40 cellular contexts compared by ENCODE assay signal in genomic region chr22:45855961-45856360, GRCh38.
"Had no signal": no experiment of that assay in that cellular context is flagged by ENCODE, and none has a peak within 500 bp of the region (broad histone marks: within the 10 kb centered on the region; RNA-seq: fewer than 3 reads in every experiment).

No MANE protein-coding gene starts in this region.

- H3K36me3 ChIP-seq: breast epithelium had no signal

- H3K4me3 ChIP-seq: adrenal gland, ascending aorta, body of pancreas, breast epithelium, cardiac muscle cell had no signal

- H3K27ac ChIP-seq: adrenal gland, ascending aorta, body of pancreas, brain microvascular endothelial cell, breast epithelium, cardiac muscle cell had no signal

- ATAC-seq: activated naive CD4-positive, alpha-beta T cell treated with anti-CD3 and anti-CD28 coated beads, Interleukin-2, amount 50 U/mL, for 72 hours; activated naive CD8-positive, alpha-beta T cell treated with anti-CD3 and anti-CD28 coated beads, Interleukin-2, amount 50 U/mL, for 24 hours; activated T-cell treated with anti-CD3 and anti-CD28 coated beads, Interleukin-2, amount 50 U/mL, for 4 hours; activated T-cell treated with anti-CD3 and anti-CD28 coated beads, Interleukin-2, amount 50 U/mL, for 72 hours; activated T-helper 17 cell treated with anti-CD3 and anti-CD28 coated beads, Interleukin-2, amount 50 U/mL, for 72 hours; body of pancreas had no signal

- H3K4me3 Mint-ChIP-seq: activated naive CD4-positive, alpha-beta T cell treated with anti-CD3 and anti-CD28 coated beads for 36 hours; activated naive CD4-positive, alpha-beta T cell treated with anti-CD3 and anti-CD28 coated beads, Interleukin-2, amount 10 ng/mL, durations not matched to agents 7 days and 5 days; activated naive CD4-positive, alpha-beta T cell treated with anti-CD3 and anti-CD28 coated beads, Interleukin-2, amount 50 U/mL, for 24 hours; activated naive CD8-positive, alpha-beta T cell; activated naive CD8-positive, alpha-beta T cell treated with anti-CD3 and anti-CD28 coated beads for 36 hours; activated naive CD8-positive, alpha-beta T cell treated with anti-CD3 and anti-CD28 coated beads, Interleukin-2, amount 10 ng/mL, durations not matched to agents 7 days and 5 days; activated naive CD8-positive, alpha-beta T cell treated with anti-CD3 and anti-CD28 coated beads, Interleukin-2, amount 50 U/mL, for 24 hours; activated T-cell treated with anti-CD3 and anti-CD28 coated beads, Interleukin-2, amount 50 U/mL, for 24 hours; activated T-cell treated with anti-CD3 and anti-CD28 coated beads, Interleukin-2, amount 50 U/mL, for 4 hours; activated T-cell treated with anti-CD3 and anti-CD28 coated beads, Interleukin-2, amount 50 U/mL, for 72 hours; activated T-helper 1 cell treated with anti-CD3 and anti-CD28 coated beads, Interleukin-12 subunit alpha, Interleukin-12 subunit beta, Interleukin-2, Interleukin-4 antibody, amounts not matched to agents 30 ng/mL and 10 ng/mL and 1 ng/mL, durations not matched to agents 14 hours and 24 hours and 36 hours; activated T-helper 17 cell treated with anti-CD3 and anti-CD28 coated beads, Interleukin-2, amount 50 U/mL, for 72 hours; brain; central memory CD8-positive, alpha-beta T cell had no signal

- H3K27me3 ChIP-seq: adrenal gland, ascending aorta, body of pancreas, brain microvascular endothelial cell, breast epithelium, cardiac muscle cell had no signal

- H3K4me1 Mint-ChIP-seq: activated naive CD4-positive, alpha-beta T cell treated with anti-CD3 and anti-CD28 coated beads, Interleukin-2, amount 10 ng/mL, durations not matched to agents 7 days and 5 days; activated naive CD4-positive, alpha-beta T cell treated with anti-CD3 and anti-CD28 coated beads, Interleukin-2, amount 50 U/mL, for 24 hours; activated naive CD8-positive, alpha-beta T cell treated with anti-CD3 and anti-CD28 coated beads for 36 hours; activated naive CD8-positive, alpha-beta T cell treated with anti-CD3 and anti-CD28 coated beads, Interleukin-2, amount 10 ng/mL, durations not matched to agents 7 days and 5 days; activated naive CD8-positive, alpha-beta T cell treated with anti-CD3 and anti-CD28 coated beads, Interleukin-2, amount 50 U/mL, for 24 hours; activated T-helper 17 cell treated with anti-CD3 and anti-CD28 coated beads, Interleukin-2, amount 50 U/mL, for 72 hours; brain; central memory CD8-positive, alpha-beta T cell had no signal

- H3K4me1 ChIP-seq: adrenal gland, ascending aorta, body of pancreas, breast epithelium had no signal

- H3K27ac Mint-ChIP-seq: activated naive CD4-positive, alpha-beta T cell treated with anti-CD3 and anti-CD28 coated beads for 36 hours; activated naive CD4-positive, alpha-beta T cell treated with anti-CD3 and anti-CD28 coated beads, Interleukin-2, amount 10 ng/mL, durations not matched to agents 7 days and 5 days; activated naive CD4-positive, alpha-beta T cell treated with anti-CD3 and anti-CD28 coated beads, Interleukin-2, amount 50 U/mL, for 24 hours; activated naive CD4-positive, alpha-beta T cell treated with anti-CD3 and anti-CD28 coated beads, Interleukin-2, amount 50 U/mL, for 72 hours; activated naive CD8-positive, alpha-beta T cell; activated naive CD8-positive, alpha-beta T cell treated with anti-CD3 and anti-CD28 coated beads for 36 hours; activated naive CD8-positive, alpha-beta T cell treated with anti-CD3 and anti-CD28 coated beads, Interleukin-2, amount 10 ng/mL, durations not matched to agents 7 days and 5 days; activated naive CD8-positive, alpha-beta T cell treated with anti-CD3 and anti-CD28 coated beads, Interleukin-2, amount 50 U/mL, for 24 hours; activated T-cell treated with anti-CD3 and anti-CD28 coated beads, Interleukin-2, amount 50 U/mL, for 24 hours; activated T-cell treated with anti-CD3 and anti-CD28 coated beads, Interleukin-2, amount 50 U/mL, for 72 hours; activated T-helper 1 cell treated with anti-CD3 and anti-CD28 coated beads, Interleukin-12 subunit alpha, Interleukin-12 subunit beta, Interleukin-2, Interleukin-4 antibody, amounts not matched to agents 30 ng/mL and 10 ng/mL and 1 ng/mL, durations not matched to agents 14 hours and 24 hours and 36 hours; activated T-helper 17 cell treated with anti-CD3 and anti-CD28 coated beads, Interleukin-2, amount 50 U/mL, for 72 hours; activated T-helper 2 cell treated with anti-CD3 and anti-CD28 coated beads, Interferon-gamma antibody, Interleukin-2, Interleukin-4, amounts not matched to agents 10 μg/mL and 5 μg/mL and 100 μg/mL, durations not matched to agents 14 hours and 24 hours and 36 hours; brain had no signal

- DNase-seq: activated effector memory CD4-positive, alpha-beta T cell treated with anti-CD3 and anti-CD28 coated beads, Interleukin-2, amount 50 U/mL, for 16 hours; activated effector memory CD4-positive, alpha-beta T cell treated with Interleukin-2 at 50 U/mL for 16 hours; activated gamma-delta T cell; activated gamma-delta T cell treated with Interleukin-2 at 50 U/mL for 16 hours; activated naive CD4-positive, alpha-beta T cell; activated naive CD4-positive, alpha-beta T cell treated with anti-CD3 and anti-CD28 coated beads for 36 hours; activated naive CD4-positive, alpha-beta T cell treated with anti-CD3 and anti-CD28 coated beads, Interleukin-2, amount 10 ng/mL, durations not matched to agents 7 days and 5 days; activated naive CD4-positive, alpha-beta T cell treated with anti-CD3 and anti-CD28 coated beads, Interleukin-2, amount 50 U/mL, for 16 hours; activated naive CD4-positive, alpha-beta T cell treated with Interleukin-2 at 50 U/mL for 16 hours; activated naive CD8-positive, alpha-beta T cell treated with anti-CD3 and anti-CD28 coated beads for 36 hours; activated naive CD8-positive, alpha-beta T cell treated with anti-CD3 and anti-CD28 coated beads, Interleukin-2, amount 10 ng/mL, durations not matched to agents 7 days and 5 days; activated naive CD8-positive, alpha-beta T cell treated with anti-CD3 and anti-CD28 coated beads, Interleukin-2, amount 50 U/mL, for 24 hours; activated T-cell treated with anti-CD3 and anti-CD28 coated beads for 4 hours; activated T-cell treated with anti-CD3 and anti-CD28 coated beads, Interleukin-2, amount 50 U/mL, for 1 hour; activated T-cell treated with anti-CD3 and anti-CD28 coated beads, Interleukin-2, amount 50 U/mL, for 24 hours; activated T-cell treated with anti-CD3 and anti-CD28 coated beads, Interleukin-2, amount 50 U/mL, for 4 hours; activated T-cell treated with anti-CD3 and anti-CD28 coated beads, Interleukin-2, amount 50 U/mL, for 48 hours; activated T-cell treated with anti-CD3 and anti-CD28 coated beads, Interleukin-2, amount 50 U/mL, for 72 hours; amniotic stem cell; amygdala; anterior cingulate cortex; aorta; body of pancreas; brain microvascular endothelial cell; caudate nucleus; central memory CD4-positive, alpha-beta T cell; cerebellar nuclear complex had no signal

- FAIRE-seq: astrocyte had no signal
